Comparison of ENCODE assay signal across 10 cellular contexts in genomic region chr5:172322028-172322965, GRCh38. TPM values are rescaled to one million over a fixed set of nuclear protein-coding genes. Genes with fewer than 3 reads are reported as not detected.
DNase-seq lines count a peak whose midpoint lies in the region; ATAC-seq and TF ChIP-seq lines count a peak whose summit lies in the region.
"Had no signal": no experiment of that assay in that cellular context is flagged by ENCODE, and none has a peak within 500 bp of the region (broad histone marks: within the 10 kb centered on the region; RNA-seq: fewer than 3 reads in every experiment).

No MANE protein-coding gene starts in this region.

- intact Hi-C loops in CD14-positive monocyte (cut with micrococcal nuclease) (no loop called here), gastrocnemius medialis (cut with DNase I; ENCODE audit: low total_unique reads) (no loop called here)

- peaks cover 2% of the 10 kb centered on the region for H3K4me1 Mint-ChIP-seq in CD14-positive monocyte
- H3K4me1 Mint-ChIP-seq in activated T-cell treated with anti-CD3 and anti-CD28 coated beads, Interleukin-2, amount 50 U/mL, for 24 hours (ENCODE audit: low read depth), result no peaks in the 10 kb centered on the region
- H3K4me1 Mint-ChIP-seq: immature natural killer cell had no signal

- H3K9me3 ChIP-seq in gastrocnemius medialis, result no peaks in the 10 kb centered on the region

- H3K36me3 ChIP-seq in kidney epithelial cell (ENCODE audit: control insufficient read depth, insufficient read depth, low read length), result no peaks in the 10 kb centered on the region
- no peaks in the 10 kb centered on the region for H3K36me3 ChIP-seq in gastrocnemius medialis
- H3K36me3 ChIP-seq: brain microvascular endothelial cell had no signal

- H3K9me3 Mint-ChIP-seq in CD14-positive monocyte, result peaks cover 0 to 5% (median 0%) of the 10 kb centered on the region in 7 donors
- no peaks in the 10 kb centered on the region for H3K9me3 Mint-ChIP-seq in activated T-cell treated with anti-CD3 and anti-CD28 coated beads, Interleukin-2, amount 50 U/mL, for 24 hours
- H3K9me3 Mint-ChIP-seq: immature natural killer cell had no signal

- no peaks in the 10 kb centered on the region for H3K36me3 Mint-ChIP-seq in CD14-positive monocyte
- H3K36me3 Mint-ChIP-seq in activated T-cell treated with anti-CD3 and anti-CD28 coated beads, Interleukin-2, amount 50 U/mL, for 24 hours (ENCODE audit: low read depth), result no peaks in the 10 kb centered on the region
- H3K36me3 Mint-ChIP-seq: immature natural killer cell had no signal

- no peak for TF ChIP-seq POLR2A in gastrocnemius medialis (IDR thresholded peaks at IDR 0.05)

- TF ChIP-seq CTCF in kidney epithelial cell (IDR thresholded peaks at IDR 0.05; ENCODE audit: insufficient read depth, low read length, poor library complexity, severe bottlenecking) (no peak), CD14-positive monocyte (IDR thresholded peaks at IDR 0.05) (no peak), gastrocnemius medialis (IDR thresholded peaks at IDR 0.05 in 4 of 5, conservative IDR thresholded peaks at IDR 0.05 in 1 of 5) (no peak)

- DNase-seq in DMS53 (lab: John Stamatoyannopoulos, UW), result peak; percentile 92
- peak; percentile 47 for DNase-seq in M059J (ENCODE audit: low read depth)
- peak; percentile 39 for DNase-seq in kidney epithelial cell (ENCODE audit: low read depth)
- no peak for DNase-seq in CD14-positive monocyte (ENCODE audit: low spot score)
- DNase-seq in activated T-cell treated with anti-CD3 and anti-CD28 coated beads, Interleukin-2, amount 50 U/mL, for 24 hours, result no peak
- no peak for DNase-seq in middle frontal gyrus (ENCODE audit: extremely low spot score, low spot score)
- no peak for DNase-seq in gastrocnemius medialis
- DNase-seq: brain microvascular endothelial cell, immature natural killer cell had no signal

- in situ Hi-C loops in gastrocnemius medialis (cut with MboI; ENCODE audit: low sequenced_read_pairs in 4 of 4), result no loop called here

- no peaks in the 10 kb centered on the region for H3K27me3 ChIP-seq in kidney epithelial cell (ENCODE audit: control insufficient read depth, insufficient read depth, low read length)
- H3K27me3 ChIP-seq in gastrocnemius medialis, result no peaks in the 10 kb centered on the region
- H3K27me3 ChIP-seq: brain microvascular endothelial cell had no signal

- no peak overlapping the region for H3K4me3 ChIP-seq in kidney epithelial cell (ENCODE audit: low read depth, low read length)
- H3K4me3 ChIP-seq in gastrocnemius medialis, result no peak overlapping the region

- no peak overlapping the region for H3K27ac ChIP-seq in gastrocnemius medialis
- H3K27ac ChIP-seq: brain microvascular endothelial cell had no signal

- H3K27ac Mint-ChIP-seq in CD14-positive monocyte, result peak overlapping the region in 1 of 7 donors; percentile 12
- H3K27ac Mint-ChIP-seq in activated T-cell treated with anti-CD3 and anti-CD28 coated beads, Interleukin-2, amount 50 U/mL, for 24 hours, result no peak overlapping the region
- H3K27ac Mint-ChIP-seq: immature natural killer cell had no signal

- ATAC-seq in GM21367 (IDR thresholded peaks at IDR 0.05; ENCODE audit: unreplicated experiment) (peak; percentile 60), gastrocnemius medialis (no peak)

- no peak overlapping the region for H3K4me3 Mint-ChIP-seq in CD14-positive monocyte
- no peak overlapping the region for H3K4me3 Mint-ChIP-seq in activated T-cell treated with anti-CD3 and anti-CD28 coated beads, Interleukin-2, amount 50 U/mL, for 24 hours
- H3K4me3 Mint-ChIP-seq: immature natural killer cell had no signal

- H3K27me3 Mint-ChIP-seq in CD14-positive monocyte (ENCODE audit: low read depth in 3 of 3), result peaks cover 0 to 5% (median 3%) of the 10 kb centered on the region in 3 donors
- H3K27me3 Mint-ChIP-seq in activated T-cell treated with anti-CD3 and anti-CD28 coated beads, Interleukin-2, amount 50 U/mL, for 24 hours, result no peaks in the 10 kb centered on the region

- no peaks in the 10 kb centered on the region for H3K4me1 ChIP-seq in gastrocnemius medialis

RNA-seq across cellular contexts. Expression of gene UBTD2, which starts 38.7 kb away (rescaled TPM):
- 31.0 and 37.0 TPM in 2 replicates for total RNA-seq in M059J (2014; rRNA removed; shearing (Covaris generic))
- total RNA-seq in kidney epithelial cell, result 30.1 and 32.0 TPM in 2 replicates
- 1 to 10 TPM; 2.6 to 3.2 TPM for polyA plus RNA-seq in CD14-positive monocyte
- total RNA-seq in gastrocnemius medialis, result 10 to 100 TPM in 1 of 4 donors, 1 to 10 TPM in 3; 6.0 to 11.4 (median 9.8) TPM

Comparison
In these comparisons a context has a peak if more than half of its experiments do, and no peak if none do; other contexts are left out.
1. DNase-seq: peak in DMS53 (single experiment), M059J (single experiment) and kidney epithelial cell (single experiment); none in CD14-positive monocyte (single experiment), activated T-cell treated with anti-CD3 and anti-CD28 coated beads, Interleukin-2, amount 50 U/mL, for 24 hours (single experiment), middle frontal gyrus (single experiment) and gastrocnemius medialis (0 of 2).